15 cellular contexts compared by ENCODE assay signal in genomic region chr2:191357682-191358081, GRCh38.
DNase-seq lines count a peak whose midpoint lies in the region; ATAC-seq and TF ChIP-seq lines count a peak whose summit lies in the region.
"Had no signal": no experiment of that assay in that cellular context is flagged by ENCODE, and none has a peak within 500 bp of the region (broad histone marks: within the 10 kb centered on the region; RNA-seq: fewer than 3 reads in every experiment).

No MANE protein-coding gene starts in this region.

- H3K27ac ChIP-seq in left ventricle myocardium inferior (replicated peaks) (peak overlapping the region; percentile 69), PC-9 (0 out of 2 replicates have a peak overlapping the region, but pooled peaks have one; percentile 16), Karpas-422 (ENCODE audit: low read length) (no peak overlapping the region)
- H3K27ac ChIP-seq: BLaER1 had no signal

- H3K4me2 ChIP-seq in PC-9 (no peak overlapping the region), Karpas-422 (ENCODE audit: low read depth, low read length, poor library complexity, severe bottlenecking) (no peak overlapping the region)
- H3K4me2 ChIP-seq: BLaER1 had no signal

- POLR2A ChIA-PET in PC-9 (lab: Charles Lee; ENCODE audit: unreplicated experiment), result no interaction called here

- H3K9me3 ChIP-seq in left ventricle myocardium inferior (replicated peaks) (peaks cover 4% of the 10 kb centered on the region), PC-9 (ENCODE audit: insufficient read depth, low read depth) (no peaks in the 10 kb centered on the region), Karpas-422 (ENCODE audit: low read length) (no peaks in the 10 kb centered on the region)
- H3K9me3 ChIP-seq: BLaER1, Caco-2 had no signal

- intact Hi-C loops in left ventricle myocardium inferior (cut with micrococcal nuclease), result no loop called here
- intact Hi-C loops in left ventricle myocardium superior (cut with micrococcal nuclease), result no loop called here
- intact Hi-C loops in PC-9 (cut with micrococcal nuclease; ENCODE audit: unreplicated experiment), result loop anchor here (5.0 kb wide), 1 partner anchor 55 kb away; no protein-coding TSS in a partner anchor

- CTCF ChIA-PET in PC-9 (lab: Charles Lee), result no interaction called here

- no peak overlapping the region for H2AFZ ChIP-seq in PC-9
- no peak overlapping the region for H2AFZ ChIP-seq in Karpas-422 (ENCODE audit: low read length)

- H3K4me1 ChIP-seq in left ventricle myocardium inferior (peaks cover 30% of the 10 kb centered on the region), PC-9 (replicated peaks; ENCODE audit: insufficient read depth) (no peaks in the 10 kb centered on the region; the same call in 1 of the 2 replicates), Karpas-422 (ENCODE audit: low read length) (no peaks in the 10 kb centered on the region)
- H3K4me1 ChIP-seq: BLaER1, Caco-2 had no signal

- ATAC-seq in left ventricle myocardium superior (no peak), HG03460 (IDR thresholded peaks at IDR 0.05; ENCODE audit: unreplicated experiment) (no peak)
- ATAC-seq: CD8-positive, alpha-beta T cell had no signal

- H4K20me1 ChIP-seq in PC-9 (ENCODE audit: insufficient read depth), result no peaks in the 10 kb centered on the region
- H4K20me1 ChIP-seq in Karpas-422 (ENCODE audit: insufficient read depth, low read depth, low read length), result no peaks in the 10 kb centered on the region

- peaks cover 42% of the 10 kb centered on the region for H3K36me3 Mint-ChIP-seq in nephron (ENCODE audit: low read depth)
- H3K36me3 Mint-ChIP-seq: CD4-positive, CD25-positive, alpha-beta regulatory T cell; CD8-positive, alpha-beta T cell had no signal

- H3K79me2 ChIP-seq in PC-9 (ENCODE audit: low read depth) (no peaks in the 10 kb centered on the region), Karpas-422 (ENCODE audit: low read length) (no peaks in the 10 kb centered on the region)

- TF ChIP-seq CTCF in left ventricle myocardium inferior (IDR thresholded peaks at IDR 0.05; ENCODE audit: borderline replicate concordance) (no peak), PC-9 (conservative IDR thresholded peaks at IDR 0.05) (no peak), nephron (IDR thresholded peaks at IDR 0.05; ENCODE audit: unreplicated experiment in 3 of 3) (no peak)

- H3K9ac ChIP-seq in Karpas-422 (ENCODE audit: low read length), result no peak overlapping the region
- H3K9ac ChIP-seq: BLaER1 had no signal

- DNase-seq in left ventricle myocardium inferior, result no peak
- DNase-seq in left ventricle myocardium superior, result no peak
- DNase-seq in PC-9, result no peak
- no peak for DNase-seq in Karpas-422
- DNase-seq: Caco-2; CD4-positive, CD25-positive, alpha-beta regulatory T cell; CD8-positive, alpha-beta T cell; DMS153; DND-41; H7; HCEC 1CT had no signal

- H3K27ac Mint-ChIP-seq in nephron, result peak overlapping the region; percentile 2 to 81 (median 69)
- H3K27ac Mint-ChIP-seq: B cell; CD4-positive, CD25-positive, alpha-beta regulatory T cell; CD8-positive, alpha-beta T cell had no signal

- H3K27me3 ChIP-seq in left ventricle myocardium inferior (ENCODE audit: low read depth), result no peaks in the 10 kb centered on the region
- H3K27me3 ChIP-seq in PC-9 (ENCODE audit: insufficient read depth, low read depth), result no peaks in the 10 kb centered on the region
- no peaks in the 10 kb centered on the region for H3K27me3 ChIP-seq in Karpas-422 (ENCODE audit: low read length)
- H3K27me3 ChIP-seq: BLaER1 had no signal

- no peaks in the 10 kb centered on the region for H3K9me3 Mint-ChIP-seq in nephron
- H3K9me3 Mint-ChIP-seq: CD4-positive, CD25-positive, alpha-beta regulatory T cell had no signal

- no peak overlapping the region for H3K4me3 ChIP-seq in left ventricle myocardium inferior
- H3K4me3 ChIP-seq in PC-9, result no peak overlapping the region
- H3K4me3 ChIP-seq in Karpas-422 (ENCODE audit: low read length), result no peak overlapping the region
- H3K4me3 ChIP-seq: BLaER1 had no signal

- H3K4me3 Mint-ChIP-seq in nephron, result no peak overlapping the region
- H3K4me3 Mint-ChIP-seq: B cell; CD4-positive, CD25-positive, alpha-beta regulatory T cell; CD8-positive, alpha-beta T cell had no signal

- no TSS peak for BruUV-seq in PC-9 (replicated peaks; lab: Mats Ljungman, UMichigan)

- H3K27me3 Mint-ChIP-seq in nephron (ENCODE audit: low read depth), result no peaks in the 10 kb centered on the region
- H3K27me3 Mint-ChIP-seq: B cell had no signal

- H3K4me1 Mint-ChIP-seq in nephron, result peaks cover 21% of the 10 kb centered on the region
- H3K4me1 Mint-ChIP-seq: B cell; CD4-positive, CD25-positive, alpha-beta regulatory T cell had no signal

- no peaks in the 10 kb centered on the region for H3F3A ChIP-seq in PC-9 (ENCODE audit: insufficient read depth, low read depth)

- H3K9me2 ChIP-seq in PC-9 (ENCODE audit: insufficient read depth), result no peaks in the 10 kb centered on the region
- no peaks in the 10 kb centered on the region for H3K9me2 ChIP-seq in Karpas-422 (replicated peaks; ENCODE audit: insufficient read depth, low read length)

- peaks cover 10% of the 10 kb centered on the region for H3K36me3 ChIP-seq in left ventricle myocardium inferior
- no peaks in the 10 kb centered on the region for H3K36me3 ChIP-seq in PC-9 (ENCODE audit: low read depth)
- H3K36me3 ChIP-seq in Karpas-422 (ENCODE audit: insufficient read depth, low read length), result no peaks in the 10 kb centered on the region
